8 cellular contexts compared by ENCODE assay signal in genomic region chr6:151494235-151494950, GRCh38. TPM values are rescaled to one million over a fixed set of nuclear protein-coding genes. Genes with fewer than 3 reads are reported as not detected.
DNase-seq lines count a peak whose midpoint lies in the region; ATAC-seq and TF ChIP-seq lines count a peak whose summit lies in the region.

No MANE protein-coding gene starts in this region.

- H3K9me3 ChIP-seq in SJSA1 (replicated peaks), result 0 out of 2 replicates have a peak, but pooled peaks cover 4% of the 10 kb centered on the region

- DNase-seq in activated effector memory CD4-positive, alpha-beta T cell treated with anti-CD3 and anti-CD28 coated beads, Interleukin-2, amount 50 U/mL, for 16 hours, result peak; percentile 67
- no peak for DNase-seq in activated effector memory CD4-positive, alpha-beta T cell treated with Interleukin-2 at 50 U/mL for 16 hours
- DNase-seq in SJSA1 (ENCODE audit: low read depth in 1 of 2, low spot score in 2 of 2), result peak; percentile 50 to 64
- DNase-seq in dermis microvascular lymphatic vessel endothelial cell (ENCODE audit: low read depth in 2 of 2), result peak; percentile 30 to 65
- DNase-seq in lower leg skin (ENCODE audit: low spot score in 2 of 2), result peak in 1 of 2 donors; percentile 28
- peak; percentile 9 for DNase-seq in stimulated activated naive CD8-positive, alpha-beta T cell treated with anti-CD3 and anti-CD28 coated beads, Interleukin-15, Interleukin-2, amounts not matched to agents 100 U/mL and 50 U/mL, for 24 hours
- DNase-seq in ureter (ENCODE audit: low spot score), result no peak
- DNase-seq in NCI-H1092 treated with DMSO at 0.1 percent for 48 hours (lab: John Stamatoyannopoulos, UW), result no peak

- H3K27ac ChIP-seq in SJSA1, result peak overlapping the region; percentile 83

- peak; percentile 32 for ATAC-seq in stimulated activated naive CD8-positive, alpha-beta T cell treated with anti-CD3 and anti-CD28 coated beads, Interleukin-15, Interleukin-2, amounts not matched to agents 100 U/mL and 50 U/mL, for 24 hours

- 0 to 1% methylated on average over 28 to 42 of the region's 43 CpGs for WGBS in lower leg skin, 2 donors

- H3K4me3 ChIP-seq in SJSA1 (peak overlapping the region; percentile 72), lower leg skin (ENCODE audit: low read depth, poor library complexity, severe bottlenecking) (peak overlapping the region; percentile 73)

- no peak for TF ChIP-seq CTCF in lower leg skin (IDR thresholded peaks at IDR 0.05)

- intact Hi-C loops in lower leg skin (cut with DNase I; ENCODE audit: low total_unique reads), result no loop called here

- peaks cover 33% of the 10 kb centered on the region for H3K4me1 ChIP-seq in SJSA1 (replicated peaks)

- no peaks in the 10 kb centered on the region; the same call in 1 of the 2 replicates for H3K36me3 ChIP-seq in SJSA1

- TF ChIP-seq POLR2A in lower leg skin (IDR thresholded peaks at IDR 0.05), result no peak

- H3K27me3 ChIP-seq in SJSA1 (replicated peaks), result no peaks in the 10 kb centered on the region

RNA-seq across cellular contexts. Expression of gene CCDC170, which starts 0.6 kb away (rescaled TPM):
- total RNA-seq in SJSA1 (2014; rRNA removed; shearing (Covaris generic)), result 0.61 and 2.4 TPM in 2 replicates
- total RNA-seq in dermis microvascular lymphatic vessel endothelial cell, result under 0.01 TPM in 2 replicates
- total RNA-seq in lower leg skin, result 1 to 10 TPM in 2 of 4 donors, under 1 TPM in 1, not detected in 1; 0.22 to 1.1 (median 1.1) TPM
- total RNA-seq in ureter, result 1.7 TPM

RNA-seq across cellular contexts. Expression of gene RMND1, which starts 42.5 kb away (rescaled TPM):
- 13.5 and 25.9 TPM in 2 replicates for total RNA-seq in SJSA1 (2014; rRNA removed; shearing (Covaris generic))
- total RNA-seq in dermis microvascular lymphatic vessel endothelial cell (19.9 and 21.2 TPM in 2 replicates), lower leg skin (10 to 100 TPM; 11.7 to 21.7 (median 16.6) TPM), ureter (23.0 TPM)

Comparison
In these comparisons a context has a peak if more than half of its experiments do, and no peak if none do; other contexts are left out.
1. DNase-seq: peak in activated effector memory CD4-positive, alpha-beta T cell treated with anti-CD3 and anti-CD28 coated beads, Interleukin-2, amount 50 U/mL, for 16 hours (single experiment), SJSA1 (2 of 2), dermis microvascular lymphatic vessel endothelial cell (2 of 2) and stimulated activated naive CD8-positive, alpha-beta T cell treated with anti-CD3 and anti-CD28 coated beads, Interleukin-15, Interleukin-2, amounts not matched to agents 100 U/mL and 50 U/mL, for 24 hours (single experiment); none in activated effector memory CD4-positive, alpha-beta T cell treated with Interleukin-2 at 50 U/mL for 16 hours (single experiment), ureter (single experiment) and NCI-H1092 treated with DMSO at 0.1 percent for 48 hours (single experiment).